In the genomic region with DNA sequence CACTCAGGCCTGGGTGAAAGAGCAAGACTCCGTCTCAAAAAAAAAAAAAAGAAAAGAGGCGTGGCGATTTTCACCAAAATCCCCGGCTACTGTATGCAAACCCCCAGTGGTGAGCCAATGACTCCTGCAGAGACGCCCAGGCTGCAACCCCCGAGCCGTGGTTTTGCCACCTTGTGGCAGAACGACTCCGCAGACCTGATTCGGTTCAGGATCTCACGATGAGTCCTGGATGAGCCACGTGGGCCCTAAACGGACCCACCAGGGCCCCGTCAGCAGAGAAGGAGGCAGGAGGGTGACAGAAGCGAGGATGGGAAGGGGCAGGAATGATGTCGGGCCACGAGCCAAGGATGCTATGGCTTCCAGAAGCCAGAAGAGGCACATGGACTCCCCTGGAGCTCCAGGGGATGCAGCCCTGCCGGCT, we compare ENCODE assay signal across 9 cellular contexts. TPM values are rescaled to one million over a fixed set of nuclear protein-coding genes. Genes with fewer than 3 reads are reported as not detected.
A peak's percentile ranks its signal among the peaks of the same experiment; 100 is the strongest.
DNase-seq lines count a peak whose midpoint lies in the region; ATAC-seq and TF ChIP-seq lines count a peak whose summit lies in the region.
"Had no signal": no experiment of that assay in that cellular context is flagged by ENCODE, and none has a peak within 500 bp of the region (broad histone marks: within the 10 kb centered on the region; RNA-seq: fewer than 3 reads in every experiment).

No MANE protein-coding gene starts in this region.

- H3K23me2 ChIP-seq in H9 (ENCODE audit: insufficient read length, low read depth, low read length, poor library complexity, severe bottlenecking): no peaks in the 10 kb centered on the region

- no peak for DNase-seq in H9
- peak; percentile 12 to 78 (median 58) for DNase-seq in T-cell
- DNase-seq in activated naive CD4-positive, alpha-beta T cell treated with anti-CD3 and anti-CD28 coated beads, Interleukin-2, amount 50 U/mL, for 16 hours: peak; percentile 38
- peak; percentile 15 for DNase-seq in stimulated activated CD8-positive, alpha-beta memory T cell treated with anti-CD3 and anti-CD28 coated beads, Interleukin-12 subunit alpha, Interleukin-12 subunit beta, amount 100 ng/mL, for 1 hour (ENCODE audit: low read depth)
- no peak for DNase-seq in DMS79 treated with DMSO at 0.1 percent for 48 hours (lab: John Stamatoyannopoulos, UW)
- no peak for DNase-seq in dermis blood vessel endothelial cell
- no peak for DNase-seq in uterus
- no peak for DNase-seq in NOMO-1 (lab: John Stamatoyannopoulos, UW; ENCODE audit: unreplicated experiment in 2 of 2)
- DNase-seq: ovary had no signal

- no peak overlapping the region for H2BK5ac ChIP-seq in H9 (ENCODE audit: insufficient read length, low read length)

- peaks cover 7 to 9% of the 10 kb centered on the region in 2 experiments; a peak in 3 of 4 replicates for H3K4me1 Mint-ChIP-seq in H9
- peaks cover 13 to 22% (median 21%) of the 10 kb centered on the region in 3 donors for H3K4me1 Mint-ChIP-seq in T-cell

- no CpG with 5 or more reads among the region's 18 CpGs for WGBS in H9 (ENCODE audit: extremely low coverage, insufficient read length, low lambda C conversion rate)

- peaks cover 3 to 16% (median 13%) of the 10 kb centered on the region in 3 experiments; a peak in 6 of 7 replicates for H3K36me3 Mint-ChIP-seq in H9 (ENCODE audit: insufficient read depth in 1 of 3, low read depth in 3 of 3)
- no peaks in the 10 kb centered on the region for H3K36me3 Mint-ChIP-seq in T-cell

- H3K9me3 ChIP-seq in H9 (ENCODE audit: control insufficient read depth, low read depth, low read length): no peaks in the 10 kb centered on the region
- no peaks in the 10 kb centered on the region for H3K9me3 ChIP-seq in uterus
- H3K9me3 ChIP-seq: ovary had no signal

- no peak overlapping the region for H3K4me2 ChIP-seq in H9 (ENCODE audit: insufficient read depth, insufficient read length, low read length)

- no peak overlapping the region for H4K91ac ChIP-seq in H9 (ENCODE audit: insufficient read length, low read depth, low read length)

- H3K36me3 ChIP-seq in uterus: no peaks in the 10 kb centered on the region
- H3K36me3 ChIP-seq: ovary had no signal

- no peak overlapping the region for H2BK20ac ChIP-seq in H9 (ENCODE audit: low read depth, low read length, poor library complexity, severe bottlenecking)

- POLR2A ChIA-PET in T-cell (lab: Charles Lee): no interaction called here

- no peak overlapping the region for H2BK12ac ChIP-seq in H9 (ENCODE audit: insufficient read length, low read depth, low read length)

- H2AFZ ChIP-seq in H9 (ENCODE audit: low read length): no peak overlapping the region

- H3K9ac ChIP-seq in H9 (ENCODE audit: extremely low read depth, insufficient read length, low read length): no peak overlapping the region

- CTCF ChIA-PET in T-cell (lab: Charles Lee): interaction anchor here (0.6 kb wide), 3 partner anchors 150 to 213 kb away, joined by 3 to 4 read pairs (median 3); a partner anchor contains a TSS

- H3K79me1 ChIP-seq in H9 (ENCODE audit: insufficient read depth, low read depth, low read length, poor library complexity, severe bottlenecking): peaks cover 5% of the 10 kb centered on the region

- no peak overlapping the region for H4K5ac ChIP-seq in H9 (ENCODE audit: insufficient read length, low read depth, low read length)

- TF ChIP-seq CTCF in H9 (conservative IDR thresholded peaks at IDR 0.05) (0 out of 3 replicates have a peak, but pooled peaks have one; percentile 20), uterus (IDR thresholded peaks at IDR 0.05) (no peak)

- no peaks in the 10 kb centered on the region for H4K20me1 ChIP-seq in H9 (ENCODE audit: control insufficient read depth, insufficient read depth, insufficient read length)

- no peak overlapping the region for H3K23ac ChIP-seq in H9 (ENCODE audit: insufficient read length, low read depth, low read length)

- peaks cover 2% of the 10 kb centered on the region; the same call in 1 of the 2 replicates for H3K79me2 ChIP-seq in H9 (ENCODE audit: insufficient read depth, low read length)

- no peak overlapping the region for H2BK15ac ChIP-seq in H9 (ENCODE audit: low read depth, low read length)

- H3K4me3 Mint-ChIP-seq in H9 (no peak overlapping the region), T-cell (peak overlapping the region in 2 of 3 donors; percentile 39 to 40)

- no peaks in the 10 kb centered on the region; a peak in 2 of 5 replicates for H3K9me3 Mint-ChIP-seq in H9
- no peaks in the 10 kb centered on the region for H3K9me3 Mint-ChIP-seq in T-cell

- no peak overlapping the region for H3T11ph ChIP-seq in H9 (ENCODE audit: low read length)

- H3K4me1 ChIP-seq in H9 (ENCODE audit: insufficient read depth, low read length): no peaks in the 10 kb centered on the region
- H3K4me1 ChIP-seq in uterus: no peaks in the 10 kb centered on the region

- TF ChIP-seq POLR2A in uterus (IDR thresholded peaks at IDR 0.05): no peak

- no peak overlapping the region for H3K14ac ChIP-seq in H9 (ENCODE audit: insufficient read depth, low read length)

- H4K8ac ChIP-seq in H9 (replicated peaks; ENCODE audit: insufficient read length, low read depth, low read length): no peak overlapping the region

- H2AK5ac ChIP-seq in H9 (ENCODE audit: insufficient read length, low read length): no peak overlapping the region

- no peak overlapping the region for H3K4ac ChIP-seq in H9 (ENCODE audit: low read depth, low read length)

- H3K27me3 Mint-ChIP-seq in H9 (ENCODE audit: low read depth): no peaks in the 10 kb centered on the region; the same call in 1 of the 2 replicates
- H3K27me3 Mint-ChIP-seq in T-cell: no peaks in the 10 kb centered on the region

- no peak overlapping the region for H3K4me3 ChIP-seq in uterus
- H3K4me3 ChIP-seq: ovary had no signal

- no peak overlapping the region for H3K18ac ChIP-seq in H9 (ENCODE audit: insufficient read length, low read depth, low read length)

- intact Hi-C loops in uterus (cut with DNase I; ENCODE audit: low total_unique reads): loop anchor here (10.0 kb wide), 1 partner anchor 83 kb away; a partner anchor contains a TSS

- ATAC-seq in T-cell (replicated peaks in 1 of 4): peak; percentile 74 to 92 (median 84)

- H3K27ac Mint-ChIP-seq in H9: peak overlapping the region in 2 of 3 experiments; percentile 44 to 82; a peak in 2 of 7 replicates
- peak overlapping the region; percentile 83 to 84 for H3K27ac Mint-ChIP-seq in T-cell

- H3K27ac ChIP-seq in H9 (ENCODE audit: insufficient read length, low read depth, low read length) (no peak overlapping the region), uterus (no peak overlapping the region)
- H3K27ac ChIP-seq: ovary had no signal

- H3K27me3 ChIP-seq in H9 (ENCODE audit: insufficient read depth, low read length) (no peaks in the 10 kb centered on the region), uterus (no peaks in the 10 kb centered on the region)
- H3K27me3 ChIP-seq: ovary had no signal

- H2BK120ac ChIP-seq in H9 (ENCODE audit: low read depth, low read length, poor library complexity, severe bottlenecking): no peak overlapping the region

- H3K56ac ChIP-seq in H9 (ENCODE audit: insufficient read length, low read depth, low read length): no peak overlapping the region

RNA-seq across cellular contexts. Expression of a gene that starts 42.5 kb away (rescaled TPM):
- total RNA-seq in H9 (2021) (37.9 and 43.9 TPM in 2 replicates), T-cell (100 to 1,000 TPM; 110 to 173 (median 135) TPM), dermis blood vessel endothelial cell (11.7 and 24.1 TPM in 2 replicates), uterus (100 to 1,000 TPM in 1 of 4 donors, 10 to 100 TPM in 3; 10.5 to 120 (median 41.0) TPM)

RNA-seq across cellular contexts. Expression of a gene that starts 45.6 kb away (rescaled TPM):
- 12.8 and 13.5 TPM in 2 replicates for total RNA-seq in H9 (2021)
- total RNA-seq in T-cell: 100 to 1,000 TPM; 144 to 248 (median 172) TPM
- 3.4 and 3.7 TPM in 2 replicates for total RNA-seq in dermis blood vessel endothelial cell
- total RNA-seq in uterus: 10 to 100 TPM in 1 of 4 donors, 1 to 10 TPM in 3; 2.6 to 10.5 (median 8.4) TPM

RNA-seq across cellular contexts. Expression of a gene that starts 49.0 kb away (rescaled TPM):
- total RNA-seq in H9 (2021) (27.1 and 27.3 TPM in 2 replicates), T-cell (under 1 TPM; 0.20 to 0.95 (median 0.30) TPM), dermis blood vessel endothelial cell (41.2 and 67.4 TPM in 2 replicates), uterus (10 to 100 TPM in 3 of 4 donors, 1 to 10 TPM in 1; 5.0 to 62.8 (median 38.8) TPM)

Comparison
In these comparisons a context has a peak if more than half of its experiments do, and no peak if none do; other contexts are left out.
1. DNase-seq: peak in T-cell (34 of 34), activated naive CD4-positive, alpha-beta T cell treated with anti-CD3 and anti-CD28 coated beads, Interleukin-2, amount 50 U/mL, for 16 hours (single experiment) and stimulated activated CD8-positive, alpha-beta memory T cell treated with anti-CD3 and anti-CD28 coated beads, Interleukin-12 subunit alpha, Interleukin-12 subunit beta, amount 100 ng/mL, for 1 hour (single experiment); none in H9 (single experiment), DMS79 treated with DMSO at 0.1 percent for 48 hours (single experiment), dermis blood vessel endothelial cell (single experiment), uterus (0 of 2) and NOMO-1 (0 of 2).
2. H3K4me3 Mint-ChIP-seq: peak in T-cell (2 of 3); none in H9 (0 of 2).
3. RNA of a gene that starts 45.6 kb away (total RNA-seq): 144 to 248 TPM in T-cell; 12.8 to 13.5 TPM in H9, 2.6 to 10.5 TPM in uterus and 3.4 to 3.7 TPM in dermis blood vessel endothelial cell; every median in the first group is over 10 times any median in the second.